8 cellular contexts compared by ENCODE assay signal in genomic region chr3:169149349-169149890, GRCh38.
DNase-seq lines count a peak whose midpoint lies in the region; ATAC-seq and TF ChIP-seq lines count a peak whose summit lies in the region.

No MANE protein-coding gene starts in this region.

- no peaks in the 10 kb centered on the region for H3K36me3 ChIP-seq in PC-9 (ENCODE audit: low read depth)
- H3K36me3 ChIP-seq in neural cell (ENCODE audit: insufficient read depth, low read length), result no peaks in the 10 kb centered on the region

- H3K79me2 ChIP-seq in PC-9 (ENCODE audit: low read depth) (peaks cover 19% of the 10 kb centered on the region), neural cell (replicated peaks; ENCODE audit: insufficient read depth, low read length) (no peaks in the 10 kb centered on the region)

- peak; percentile 26 for TF ChIP-seq EP300 in neural cell (conservative IDR thresholded peaks at IDR 0.05; ENCODE audit: poor library complexity, severe bottlenecking)

- peaks cover 25% of the 10 kb centered on the region for H3K4me1 ChIP-seq in PC-9 (replicated peaks; ENCODE audit: insufficient read depth)

- no peak overlapping the region for H3K27ac Mint-ChIP-seq in stimulated activated naive CD8-positive, alpha-beta T cell treated with anti-CD3 and anti-CD28 coated beads, Interleukin-15, Interleukin-2, amounts not matched to agents 100 ng/mL and 50 ng/mL, for 24 hours

- CTCF ChIA-PET in PC-9 (lab: Charles Lee), result interaction anchor here (0.5 to 2.0 kb wide), 18 partner anchors 16 to 628 kb away, joined by 3 to 17 read pairs (median 4); no protein-coding TSS in a partner anchor

- no peak overlapping the region; the same call in 1 of the 2 replicates for H3K4me3 ChIP-seq in Jurkat, Clone E6-1 (ENCODE audit: low read length)
- H3K4me3 ChIP-seq in PC-9 (peak overlapping the region; percentile 67), fibroblast of pulmonary artery (replicated peaks; ENCODE audit: low read depth, low read length) (peak overlapping the region; percentile 52), neural cell (ENCODE audit: low read length) (peak overlapping the region; percentile 58)

- BruUV-seq in PC-9 (replicated peaks; lab: Mats Ljungman, UMichigan), result no TSS peak

- peaks cover 22% of the 10 kb centered on the region for H3K4me1 Mint-ChIP-seq in stimulated activated naive CD8-positive, alpha-beta T cell treated with anti-CD3 and anti-CD28 coated beads, Interleukin-15, Interleukin-2, amounts not matched to agents 100 ng/mL and 50 ng/mL, for 24 hours (ENCODE audit: low read depth)

- POLR2A ChIA-PET in PC-9 (lab: Charles Lee; ENCODE audit: unreplicated experiment), result interaction anchor here (0.6 to 0.8 kb wide), 5 partner anchors 83 to 594 kb away, joined by 3 to 7 read pairs (median 4); no protein-coding TSS in a partner anchor

- intact Hi-C loops in PC-9 (cut with micrococcal nuclease; ENCODE audit: unreplicated experiment), result loop anchor here (1.0 to 10.0 kb wide), 12 partner anchors 69 to 935 kb away; no protein-coding TSS in a partner anchor

- H3K9me3 ChIP-seq in PC-9 (ENCODE audit: insufficient read depth, low read depth) (no peaks in the 10 kb centered on the region), neural cell (ENCODE audit: low read length) (no peaks in the 10 kb centered on the region)

- peak overlapping the region; percentile 38 for H3K9ac ChIP-seq in neural cell (ENCODE audit: low read length)

- H3K27ac ChIP-seq in PC-9, result no peak overlapping the region
- H3K27ac ChIP-seq in neural cell (ENCODE audit: low read length), result no peak overlapping the region

- peak overlapping the region; percentile 94 for H3K4me2 ChIP-seq in PC-9
- peak overlapping the region; percentile 30 for H3K4me2 ChIP-seq in neural cell (ENCODE audit: low read length)

- peaks cover 71% of the 10 kb centered on the region for H3K27me3 Mint-ChIP-seq in stimulated activated naive CD8-positive, alpha-beta T cell treated with anti-CD3 and anti-CD28 coated beads, Interleukin-15, Interleukin-2, amounts not matched to agents 100 ng/mL and 50 ng/mL, for 24 hours

- peak overlapping the region; percentile 59 for H3K4me3 Mint-ChIP-seq in stimulated activated naive CD8-positive, alpha-beta T cell treated with anti-CD3 and anti-CD28 coated beads, Interleukin-15, Interleukin-2, amounts not matched to agents 100 ng/mL and 50 ng/mL, for 24 hours

- peak; percentile 98 for ATAC-seq in GM21786 (IDR thresholded peaks at IDR 0.05; ENCODE audit: unreplicated experiment)

- peak; percentile 85 for TF ChIP-seq CTCF in PC-9 (conservative IDR thresholded peaks at IDR 0.05)
- TF ChIP-seq CTCF in fibroblast of pulmonary artery (IDR thresholded peaks at IDR 0.05; ENCODE audit: low read length, missing control alignments), result peak; percentile 74
- peak; percentile 98 for TF ChIP-seq CTCF in neural cell (IDR thresholded peaks at IDR 0.05; ENCODE audit: poor library complexity, severe bottlenecking)

- TF ChIP-seq RAD21 in neural cell (conservative IDR thresholded peaks at IDR 0.05), result peak; percentile 94

- DNase-seq in DMS79 (lab: John Stamatoyannopoulos, UW) (peak; percentile 21), PC-9 (peak; percentile 73 to 95), fibroblast of pulmonary artery (ENCODE audit: low read depth) (peak; percentile 91)
- peak; percentile 61 for DNase-seq in Jurkat, Clone E6-1 (ENCODE audit: low read depth, low spot score)
- peak; percentile 8 to 40 for DNase-seq in activated T-helper 1 cell treated with anti-CD3 and anti-CD28 coated beads, Interleukin-2, amount 50 U/mL, for 16 hours (ENCODE audit: low read depth in 1 of 2, low spot score in 1 of 2)

- H3K9me2 ChIP-seq in PC-9 (ENCODE audit: insufficient read depth), result no peaks in the 10 kb centered on the region
- H3K9me2 ChIP-seq in neural cell (ENCODE audit: insufficient read depth, low read length), result no peaks in the 10 kb centered on the region

- H2AFZ ChIP-seq in PC-9 (peak overlapping the region; percentile 88), neural cell (ENCODE audit: low read depth, low read length) (no peak overlapping the region)

- H4K20me1 ChIP-seq in PC-9 (ENCODE audit: insufficient read depth), result no peaks in the 10 kb centered on the region
- no peaks in the 10 kb centered on the region for H4K20me1 ChIP-seq in neural cell (ENCODE audit: insufficient read depth)

- no peaks in the 10 kb centered on the region for H3K27me3 ChIP-seq in PC-9 (ENCODE audit: insufficient read depth, low read depth)
- peaks cover 47% of the 10 kb centered on the region for H3K27me3 ChIP-seq in neural cell (ENCODE audit: insufficient read depth, low read depth, low read length)

- H3F3A ChIP-seq in PC-9 (ENCODE audit: insufficient read depth, low read depth) (peaks cover 16% of the 10 kb centered on the region), neural cell (ENCODE audit: insufficient read depth, low read length, poor library complexity, severe bottlenecking) (no peaks in the 10 kb centered on the region)

- no peaks in the 10 kb centered on the region for H3K36me3 Mint-ChIP-seq in stimulated activated naive CD8-positive, alpha-beta T cell treated with anti-CD3 and anti-CD28 coated beads, Interleukin-15, Interleukin-2, amounts not matched to agents 100 ng/mL and 50 ng/mL, for 24 hours (ENCODE audit: low read depth)

- H3K9me3 Mint-ChIP-seq in stimulated activated naive CD8-positive, alpha-beta T cell treated with anti-CD3 and anti-CD28 coated beads, Interleukin-15, Interleukin-2, amounts not matched to agents 100 ng/mL and 50 ng/mL, for 24 hours, result peaks cover 5% of the 10 kb centered on the region

TF ChIP-seq in neural cell, 6 proteins besides CTCF, POLR2A, EP300 and RAD21:
- TF ChIP-seq TAF1 (IDR thresholded peaks at IDR 0.05; ENCODE audit: low read depth) (no peak), POLR2AphosphoS5 (IDR thresholded peaks at IDR 0.05) (peak; percentile 21), SMC3 (conservative IDR thresholded peaks at IDR 0.05; ENCODE audit: poor library complexity) (peak; percentile 95)
TF ChIP-seq in neural cell: peak in this region for 2.

Comparison
In these comparisons a context has a peak if more than half of its experiments do, and no peak if none do; other contexts are left out.
1. DNase-seq: peak in every context shown above with its lines; median percentile 91 in fibroblast of pulmonary artery; 84 in PC-9; 61 in Jurkat, Clone E6-1; 24 in activated T-helper 1 cell treated with anti-CD3 and anti-CD28 coated beads, Interleukin-2, amount 50 U/mL, for 16 hours; 21 in DMS79.